ENCODE assay signal across 8 cellular contexts in genomic region chr1:65253800-65254319, GRCh38. TPM values are rescaled to one million over a fixed set of nuclear protein-coding genes. Genes with fewer than 3 reads are reported as not detected.
DNase-seq lines count a peak whose midpoint lies in the region; ATAC-seq and TF ChIP-seq lines count a peak whose summit lies in the region.

No MANE protein-coding gene starts in this region.

- TF ChIP-seq CTCF in brain microvascular endothelial cell (IDR thresholded peaks at IDR 0.05; ENCODE audit: low read depth, low read length, missing control alignments) (no peak), mesothelial cell of epicardium (IDR thresholded peaks at IDR 0.05; ENCODE audit: unreplicated experiment) (no peak)

- peak overlapping the region; percentile 96 for H3K4me2 ChIP-seq in BLaER1

- in situ Hi-C loops in brain microvascular endothelial cell (cut with HindIII; ENCODE audit: low pct_ligation_motif_present, low sequenced_read_pairs) = no loop called here

- H3K9me3 ChIP-seq in BLaER1 = no peaks in the 10 kb centered on the region

- peaks cover 28% of the 10 kb centered on the region for H3K4me1 Mint-ChIP-seq in mesothelial cell of epicardium

- no peaks in the 10 kb centered on the region for H3K9me3 Mint-ChIP-seq in mesothelial cell of epicardium

- no peaks in the 10 kb centered on the region for H3K36me3 ChIP-seq in BLaER1
- no peaks in the 10 kb centered on the region for H3K36me3 ChIP-seq in brain microvascular endothelial cell (replicated peaks)

- H3K36me3 Mint-ChIP-seq in mesothelial cell of epicardium = no peaks in the 10 kb centered on the region

- H3K4me3 Mint-ChIP-seq in mesothelial cell of epicardium = peak overlapping the region; percentile 73

- H3K27ac Mint-ChIP-seq in mesothelial cell of epicardium = peak overlapping the region; percentile 95

- no peak overlapping the region for H3K27ac ChIP-seq in BLaER1
- peak overlapping the region; percentile 47 for H3K27ac ChIP-seq in brain microvascular endothelial cell

- no peaks in the 10 kb centered on the region for H4K20me1 ChIP-seq in BLaER1

- H3K4me3 ChIP-seq in BLaER1 (peak overlapping the region; percentile 74), brain microvascular endothelial cell (ENCODE audit: low read depth, low read length) (peak overlapping the region; percentile 71)

- H3K27me3 ChIP-seq in BLaER1 (peaks cover 11% of the 10 kb centered on the region; the same call in 1 of the 2 replicates), brain microvascular endothelial cell (replicated peaks) (no peaks in the 10 kb centered on the region)

- H3K4me1 ChIP-seq in BLaER1 = peaks cover 10% of the 10 kb centered on the region

- ATAC-seq in GM19438 (IDR thresholded peaks at IDR 0.05; ENCODE audit: low read depth, unreplicated experiment) (peak; percentile 34), HG03097 (IDR thresholded peaks at IDR 0.05; ENCODE audit: low FRiP score, unreplicated experiment) (no peak)

- DNase-seq in HS-27A (ENCODE audit: low read depth) (peak; percentile 58), brain microvascular endothelial cell (peak; percentile 22), mesothelial cell of epicardium (ENCODE audit: low spot score in 2 of 2, unreplicated experiment in 2 of 2) (no peak), ecto neural progenitor cell (ENCODE audit: low spot score) (no peak), HK-2 (ENCODE audit: unreplicated experiment) (no peak)

- H3K9ac ChIP-seq in BLaER1 = peak overlapping the region; percentile 70

- H3K27me3 Mint-ChIP-seq in mesothelial cell of epicardium (ENCODE audit: low read depth) = peaks cover 2% of the 10 kb centered on the region

RNA-seq across cellular contexts. Expression of gene DNAJC6, which starts 55.5 kb away (rescaled TPM):
- total RNA-seq in mesothelial cell of epicardium = 18.1 to 20.3 TPM (median 19.4 TPM) in 3 replicates

Comparison
In these comparisons a context has a peak if more than half of its experiments do, and no peak if none do; other contexts are left out.
1. DNase-seq: peak in HS-27A (single experiment) and brain microvascular endothelial cell (single experiment); none in mesothelial cell of epicardium (0 of 2), ecto neural progenitor cell (single experiment) and HK-2 (single experiment).